In the genomic region with DNA sequence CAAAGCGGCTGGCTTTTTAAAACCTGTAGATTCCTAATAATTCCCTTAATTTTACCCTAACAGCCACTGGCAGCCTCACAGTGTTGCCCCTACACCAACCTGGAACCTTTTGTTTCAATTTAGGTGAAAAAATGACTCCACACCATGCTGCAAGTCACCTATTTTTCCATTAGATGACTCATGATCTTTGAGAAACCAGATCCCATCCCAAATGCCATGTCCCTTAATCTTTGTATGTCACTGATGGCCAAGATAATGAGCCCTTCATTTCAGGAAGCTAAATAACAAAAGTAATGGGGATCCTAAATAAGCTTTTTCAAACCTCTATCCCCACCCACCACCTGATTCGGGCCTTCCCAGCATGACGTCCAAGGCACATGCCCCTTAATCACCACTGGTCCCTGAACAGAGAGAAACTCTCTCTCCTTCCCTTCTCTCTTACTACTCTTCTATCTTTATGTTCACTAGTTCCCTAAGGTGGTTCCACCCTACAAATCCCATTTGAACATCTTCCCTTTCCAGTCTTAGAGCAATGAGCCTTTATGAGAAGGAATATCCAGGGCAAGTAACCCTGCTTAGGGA, we compare ENCODE assay signal across 10 cellular contexts. TPM values are rescaled to one million over a fixed set of nuclear protein-coding genes. Genes with fewer than 3 reads are reported as not detected.
"Had no signal": no experiment of that assay in that cellular context is flagged by ENCODE, and none has a peak within 500 bp of the region (broad histone marks: within the 10 kb centered on the region; RNA-seq: fewer than 3 reads in every experiment).

No MANE protein-coding gene starts in this region.

- H3K36me3 Mint-ChIP-seq: activated naive CD4-positive, alpha-beta T cell treated with anti-CD3 and anti-CD28 coated beads, Interleukin-2, amount 50 U/mL, for 24 hours; natural killer cell had no signal

- H3K4me1 Mint-ChIP-seq: activated CD4-positive, alpha-beta memory T cell treated with anti-CD3 and anti-CD28 coated beads, Interleukin-2, amount 10 ng/mL, durations not matched to agents 7 days and 5 days; activated CD4-positive, alpha-beta T cell treated with anti-CD3 and anti-CD28 coated beads for 36 hours; activated naive CD4-positive, alpha-beta T cell treated with anti-CD3 and anti-CD28 coated beads, Interleukin-2, amount 50 U/mL, for 24 hours had no signal

- H3K27me3 Mint-ChIP-seq: activated CD4-positive, alpha-beta memory T cell treated with anti-CD3 and anti-CD28 coated beads, Interleukin-2, amount 10 ng/mL, durations not matched to agents 7 days and 5 days; activated naive CD4-positive, alpha-beta T cell treated with anti-CD3 and anti-CD28 coated beads, Interleukin-2, amount 50 U/mL, for 24 hours had no signal

- H3K27ac Mint-ChIP-seq: activated CD4-positive, alpha-beta memory T cell treated with anti-CD3 and anti-CD28 coated beads, Interleukin-2, amount 10 ng/mL, durations not matched to agents 7 days and 5 days; activated CD4-positive, alpha-beta T cell treated with anti-CD3 and anti-CD28 coated beads for 36 hours; natural killer cell had no signal

- H3K4me3 ChIP-seq: esophagus muscularis mucosa, left ventricle myocardium inferior had no signal

- H3K9me3 Mint-ChIP-seq: activated CD4-positive, alpha-beta memory T cell treated with anti-CD3 and anti-CD28 coated beads, Interleukin-2, amount 10 ng/mL, durations not matched to agents 7 days and 5 days; activated naive CD4-positive, alpha-beta T cell treated with anti-CD3 and anti-CD28 coated beads, Interleukin-2, amount 50 U/mL, for 24 hours; activated T-cell treated with anti-CD3 and anti-CD28 coated beads, Interleukin-2, amount 50 U/mL, for 4 hours had no signal

- H3K27ac ChIP-seq: esophagus muscularis mucosa, left ventricle myocardium inferior had no signal

- H3K9me3 ChIP-seq: esophagus muscularis mucosa, left ventricle myocardium inferior had no signal

- H3K4me3 Mint-ChIP-seq: activated CD4-positive, alpha-beta memory T cell treated with anti-CD3 and anti-CD28 coated beads, Interleukin-2, amount 10 ng/mL, durations not matched to agents 7 days and 5 days; activated CD4-positive, alpha-beta T cell treated with anti-CD3 and anti-CD28 coated beads for 36 hours; activated naive CD4-positive, alpha-beta T cell treated with anti-CD3 and anti-CD28 coated beads, Interleukin-2, amount 50 U/mL, for 24 hours; activated T-cell treated with anti-CD3 and anti-CD28 coated beads, Interleukin-2, amount 50 U/mL, for 4 hours; natural killer cell had no signal

- H3K27me3 ChIP-seq: esophagus muscularis mucosa had no signal

- DNase-seq: activated CD4-positive, alpha-beta memory T cell treated with anti-CD3 and anti-CD28 coated beads, Interleukin-2, amount 10 ng/mL, durations not matched to agents 7 days and 5 days; activated CD4-positive, alpha-beta T cell treated with anti-CD3 and anti-CD28 coated beads for 36 hours; activated effector memory CD4-positive, alpha-beta T cell treated with anti-CD3 and anti-CD28 coated beads, Interleukin-2, amount 50 U/mL, for 16 hours; activated T-cell treated with anti-CD3 and anti-CD28 coated beads, Interleukin-2, amount 50 U/mL, for 4 hours; hypothalamus; left ventricle myocardium inferior; natural killer cell had no signal

- ATAC-seq: activated CD4-positive, alpha-beta T cell treated with anti-CD3 and anti-CD28 coated beads for 36 hours; activated T-cell treated with anti-CD3 and anti-CD28 coated beads, Interleukin-2, amount 50 U/mL, for 4 hours; natural killer cell; sciatic nerve had no signal

- H3K36me3 ChIP-seq: esophagus muscularis mucosa, left ventricle myocardium inferior had no signal

RNA-seq across cellular contexts. Expression of a gene that starts 33.6 kb away (rescaled TPM):
- total RNA-seq: activated CD4-positive, alpha-beta memory T cell treated with anti-CD3 and anti-CD28 coated beads, Interleukin-2, amount 10 ng/mL, durations not matched to agents 7 days and 5 days; activated CD4-positive, alpha-beta T cell treated with anti-CD3 and anti-CD28 coated beads for 36 hours had no signal
